ENCODE assay signal across 3 cellular contexts in the genomic region with DNA sequence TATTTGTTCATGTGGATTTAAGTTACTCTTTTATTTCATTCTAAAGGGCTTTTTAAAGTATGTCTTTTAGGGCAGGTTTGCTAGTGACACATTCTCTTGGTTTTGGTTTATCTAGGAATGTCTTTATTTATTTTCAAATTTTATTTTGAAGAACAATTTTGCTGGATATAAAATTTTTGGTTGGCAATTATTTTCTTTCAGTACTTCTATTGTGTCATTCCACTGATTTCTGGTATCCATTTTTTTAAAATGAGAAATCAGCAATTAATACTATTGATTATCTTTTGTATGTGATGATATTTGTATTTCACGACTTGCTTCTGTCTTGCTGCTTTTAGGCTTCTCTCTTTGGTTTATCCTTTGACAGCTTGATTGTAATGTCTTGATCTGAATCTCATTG.
"Had no signal": no experiment of that assay in that cellular context is flagged by ENCODE, and none has a peak within 500 bp of the region (broad histone marks: within the 10 kb centered on the region; RNA-seq: fewer than 3 reads in every experiment).

No MANE protein-coding gene starts in this region.

- H3K4me3 ChIP-seq: GM12878 had no signal

- DNase-seq: GDM1, GF-D8 had no signal

- ATAC-seq: GM12878 had no signal
